In the genomic region with DNA sequence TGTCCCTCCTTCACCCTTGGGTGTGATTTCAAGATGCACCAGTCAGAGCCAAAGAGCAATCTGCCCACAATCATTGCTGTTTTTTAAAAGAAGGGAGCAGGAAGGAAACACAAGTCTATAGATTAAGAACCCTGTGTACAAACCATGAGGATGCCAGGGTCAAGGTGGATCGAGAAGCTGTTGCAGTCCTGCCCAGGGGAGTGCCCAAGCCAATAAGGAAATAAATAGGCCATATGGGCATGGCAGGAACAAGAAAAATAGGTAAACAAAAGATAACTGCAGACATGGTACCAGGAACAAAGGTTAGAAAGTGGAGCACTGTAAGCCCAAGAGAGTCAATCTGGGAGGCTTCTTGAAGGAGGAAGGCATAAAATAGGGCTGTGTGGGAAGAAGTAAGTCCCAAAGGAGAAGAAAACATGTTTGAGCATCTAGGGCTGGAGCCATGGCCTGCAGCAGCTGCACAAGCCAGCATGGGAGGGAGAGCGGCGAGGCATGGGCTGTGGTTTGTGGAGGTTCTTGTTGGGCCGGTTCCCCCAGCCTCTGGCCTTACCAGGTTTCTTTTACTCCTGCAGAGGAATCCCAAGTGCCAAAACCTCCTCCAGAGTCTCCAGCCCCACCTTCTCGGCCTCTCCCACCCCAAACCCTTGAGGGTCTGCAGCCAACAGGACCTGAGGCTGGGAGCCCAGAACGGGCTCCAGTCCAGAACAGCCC, we compare ENCODE assay signal across 21 cellular contexts. TPM values are rescaled to one million over a fixed set of nuclear protein-coding genes. Genes with fewer than 3 reads are reported as not detected.
DNase-seq lines count a peak whose midpoint lies in the region; ATAC-seq and TF ChIP-seq lines count a peak whose summit lies in the region.
"Had no signal": no experiment of that assay in that cellular context is flagged by ENCODE, and none has a peak within 500 bp of the region (broad histone marks: within the 10 kb centered on the region; RNA-seq: fewer than 3 reads in every experiment).

No MANE protein-coding gene starts in this region.

- TF ChIP-seq CTCF in Calu3 (IDR thresholded peaks at IDR 0.05; ENCODE audit: unreplicated experiment) (no peak), mucosa of descending colon (IDR thresholded peaks at IDR 0.05) (no peak), spleen (IDR thresholded peaks at IDR 0.05 in 8 of 11, conservative IDR thresholded peaks at IDR 0.05 in 3 of 11) (no peak), psoas muscle (IDR thresholded peaks at IDR 0.05) (no peak)

- CTCF ChIA-PET in Calu3 (lab: Charles Lee): interaction anchor here (0.8 to 1.3 kb wide), 5 partner anchors 12 to 206 kb away, joined by 3 to 9 read pairs (median 4); no protein-coding TSS in a partner anchor

- WGBS in spleen, 5 donors: 80 to 90% (median 84%) methylated on average over 6 of the region's 6 CpGs
- WGBS in psoas muscle, 3 donors: 85 to 94% (median 90%) methylated on average over 6 of the region's 6 CpGs

- H3K9me3 ChIP-seq in T-helper 17 cell (ENCODE audit: control insufficient read depth, low read length, poor library complexity, severe bottlenecking) (no peaks in the 10 kb centered on the region), mucosa of descending colon (no peaks in the 10 kb centered on the region), spleen (no peaks in the 10 kb centered on the region), psoas muscle (no peaks in the 10 kb centered on the region)

- BruUV-seq in Calu3 (replicated peaks; lab: Mats Ljungman, UMichigan): no TSS peak

- H3K27ac Mint-ChIP-seq in Calu3 (ENCODE audit: unreplicated experiment): peak overlapping the region; percentile 56
- peak overlapping the region; percentile 57 for H3K27ac Mint-ChIP-seq in T-helper 17 cell
- H3K27ac Mint-ChIP-seq: activated T-cell treated with anti-CD3 and anti-CD28 coated beads, Interleukin-2, amount 50 U/mL, for 72 hours had no signal

- DNase-seq in Calu3 (no peak), T-helper 17 cell (no peak), mucosa of descending colon (peak in 2 of 3 donors; percentile 55 to 83), spleen (peak; percentile 42), psoas muscle (no peak)
- DNase-seq: activated CD4-positive, alpha-beta T cell treated with anti-CD3 and anti-CD28 coated beads for 1 hour; activated naive CD4-positive, alpha-beta T cell treated with anti-CD3 and anti-CD28 coated beads, Interleukin-2, amount 50 U/mL, for 16 hours; activated T-cell treated with anti-CD3 and anti-CD28 coated beads, Interleukin-2, amount 50 U/mL, for 72 hours; CD4-positive, alpha-beta memory T cell; effector memory CD4-positive, alpha-beta T cell; NCI-H1092 treated with DMSO at 0.1 percent for 48 hours; NCI-H524; retina; stimulated activated CD4-positive, alpha-beta T cell treated with anti-CD3 and anti-CD28 coated beads, Interleukin-15, amount 100 ng/mL, for 24 hours had no signal

- no peaks in the 10 kb centered on the region for H3K27me3 ChIP-seq in spleen (replicated peaks in 1 of 7)
- H3K27me3 ChIP-seq in psoas muscle (ENCODE audit: insufficient read depth in 3 of 3, low read length in 2 of 3): no peaks in the 10 kb centered on the region

- H3K9me3 Mint-ChIP-seq in Calu3 (ENCODE audit: low read depth, unreplicated experiment): no peaks in the 10 kb centered on the region
- H3K9me3 Mint-ChIP-seq: CD4-positive, alpha-beta memory T cell had no signal

- H3K4me1 Mint-ChIP-seq in Calu3 (ENCODE audit: low read depth, unreplicated experiment): peaks cover 20% of the 10 kb centered on the region
- peaks cover 20% of the 10 kb centered on the region for H3K4me1 Mint-ChIP-seq in T-helper 17 cell

- ATAC-seq in T-helper 17 cell (no peak), mucosa of descending colon (peak; percentile 85), psoas muscle (no peak), GM18861 (IDR thresholded peaks at IDR 0.05; ENCODE audit: unreplicated experiment) (no peak), HG02852 (IDR thresholded peaks at IDR 0.05; ENCODE audit: unreplicated experiment) (no peak), HG03135 (IDR thresholded peaks at IDR 0.05; ENCODE audit: unreplicated experiment) (no peak)
- ATAC-seq: left lobe of liver had no signal

- H3K27ac ChIP-seq in spleen (peak overlapping the region in 1 of 8 donors; percentile 37), psoas muscle (no peak overlapping the region)

- H3K4me3 Mint-ChIP-seq in Calu3 (ENCODE audit: low read depth, unreplicated experiment) (peak overlapping the region; percentile 7), T-helper 17 cell (no peak overlapping the region)
- H3K4me3 Mint-ChIP-seq: activated T-cell treated with anti-CD3 and anti-CD28 coated beads, Interleukin-2, amount 50 U/mL, for 72 hours; CD4-positive, alpha-beta memory T cell had no signal

- H3K36me3 ChIP-seq in mucosa of descending colon (ENCODE audit: low read depth) (no peaks in the 10 kb centered on the region), spleen (no peaks in the 10 kb centered on the region), psoas muscle (ENCODE audit: insufficient read depth in 1 of 2, low read depth in 1 of 2) (no peaks in the 10 kb centered on the region)

- peaks cover 96% of the 10 kb centered on the region for H3K36me3 Mint-ChIP-seq in Calu3 (ENCODE audit: insufficient read depth, unreplicated experiment)
- H3K36me3 Mint-ChIP-seq in T-helper 17 cell (ENCODE audit: low read depth): no peaks in the 10 kb centered on the region
- H3K36me3 Mint-ChIP-seq: CD4-positive, alpha-beta memory T cell had no signal

- intact Hi-C loops in Calu3 (cut with micrococcal nuclease; ENCODE audit: unreplicated experiment) (no loop called here), mucosa of descending colon (cut with DNase I, micrococcal nuclease) (no loop called here), spleen (cut with DNase I; ENCODE audit: low total_unique reads) (no loop called here), psoas muscle (cut with DNase I) (no loop called here)

- TF ChIP-seq POLR2A in spleen (IDR thresholded peaks at IDR 0.05): no peak

- H3K4me3 ChIP-seq in mucosa of descending colon: no peak overlapping the region
- H3K4me3 ChIP-seq in spleen: no peak overlapping the region
- H3K4me3 ChIP-seq in psoas muscle: no peak overlapping the region

- H3K27me3 Mint-ChIP-seq in Calu3 (ENCODE audit: unreplicated experiment) (no peaks in the 10 kb centered on the region), T-helper 17 cell (peaks cover 4% of the 10 kb centered on the region)

- H3K4me1 ChIP-seq in mucosa of descending colon (ENCODE audit: low read depth): peaks cover 65% of the 10 kb centered on the region
- H3K4me1 ChIP-seq in spleen: peaks cover 0 to 44% (median 8%) of the 10 kb centered on the region in 6 donors
- H3K4me1 ChIP-seq in psoas muscle: no peaks in the 10 kb centered on the region

RNA-seq across cellular contexts. Expression of gene INAVA, which starts 13.6 kb away (rescaled TPM):
- total RNA-seq in Calu3 (2022) (167 and 175 TPM in 2 replicates), T-helper 17 cell (under 1 TPM; 0.25 to 0.39 TPM), mucosa of descending colon (100 to 1,000 TPM in 2 of 3 donors, 10 to 100 TPM in 1; 82.0 to 238 (median 171) TPM), spleen (1 to 10 TPM in 1 of 7 donors, under 1 TPM in 3, not detected in 3; 0.32 to 1.4 (median 0.72) TPM), psoas muscle (not detected)
- polyA plus RNA-seq in spleen (under 1 TPM; 0.39 to 0.42 (median 0.39) TPM), psoas muscle (under 1 TPM in 1 of 3 donors, not detected in 2; 0.04 TPM)
- total RNA-seq: activated T-cell treated with anti-CD3 and anti-CD28 coated beads, Interleukin-2, amount 50 U/mL, for 72 hours; HT1080 had no signal

RNA-seq across cellular contexts. Expression of gene GPR25, which starts 35.5 kb away (rescaled TPM):
- not detected in 2 replicates for total RNA-seq in Calu3 (2022)
- total RNA-seq in T-helper 17 cell: 10 to 100 TPM; 10.9 to 18.3 TPM
- total RNA-seq in mucosa of descending colon: not detected
- total RNA-seq in spleen: 1 to 10 TPM in 1 of 7 donors, under 1 TPM in 4, not detected in 2; 0.50 to 3.6 (median 0.80) TPM
- polyA plus RNA-seq in spleen: under 1 TPM; 0.09 to 0.38 (median 0.14) TPM
- total RNA-seq in psoas muscle: not detected
- not detected for polyA plus RNA-seq in psoas muscle
- total RNA-seq: activated CD8-positive, alpha-beta memory T cell treated with anti-CD3 and anti-CD28 coated beads for 36 hours; activated T-cell treated with anti-CD3 and anti-CD28 coated beads, Interleukin-2, amount 50 U/mL, for 72 hours; astrocyte; HT1080; left lobe of liver had no signal

Comparison
In these comparisons a context has a peak if more than half of its experiments do, and no peak if none do; other contexts are left out.
1. DNase-seq: peak in mucosa of descending colon (2 of 3) and spleen (single experiment); none in Calu3 (single experiment), T-helper 17 cell (0 of 3) and psoas muscle (0 of 2).
2. RNA of gene INAVA, which starts 13.6 kb away (total RNA-seq): 167 to 175 TPM in Calu3 and 82.0 to 238 TPM in mucosa of descending colon; 0.25 to 0.39 TPM in T-helper 17 cell, 0.32 to 1.4 TPM in spleen and not detected in psoas muscle; every median in the first group is over 10 times any median in the second.